In the genomic region with DNA sequence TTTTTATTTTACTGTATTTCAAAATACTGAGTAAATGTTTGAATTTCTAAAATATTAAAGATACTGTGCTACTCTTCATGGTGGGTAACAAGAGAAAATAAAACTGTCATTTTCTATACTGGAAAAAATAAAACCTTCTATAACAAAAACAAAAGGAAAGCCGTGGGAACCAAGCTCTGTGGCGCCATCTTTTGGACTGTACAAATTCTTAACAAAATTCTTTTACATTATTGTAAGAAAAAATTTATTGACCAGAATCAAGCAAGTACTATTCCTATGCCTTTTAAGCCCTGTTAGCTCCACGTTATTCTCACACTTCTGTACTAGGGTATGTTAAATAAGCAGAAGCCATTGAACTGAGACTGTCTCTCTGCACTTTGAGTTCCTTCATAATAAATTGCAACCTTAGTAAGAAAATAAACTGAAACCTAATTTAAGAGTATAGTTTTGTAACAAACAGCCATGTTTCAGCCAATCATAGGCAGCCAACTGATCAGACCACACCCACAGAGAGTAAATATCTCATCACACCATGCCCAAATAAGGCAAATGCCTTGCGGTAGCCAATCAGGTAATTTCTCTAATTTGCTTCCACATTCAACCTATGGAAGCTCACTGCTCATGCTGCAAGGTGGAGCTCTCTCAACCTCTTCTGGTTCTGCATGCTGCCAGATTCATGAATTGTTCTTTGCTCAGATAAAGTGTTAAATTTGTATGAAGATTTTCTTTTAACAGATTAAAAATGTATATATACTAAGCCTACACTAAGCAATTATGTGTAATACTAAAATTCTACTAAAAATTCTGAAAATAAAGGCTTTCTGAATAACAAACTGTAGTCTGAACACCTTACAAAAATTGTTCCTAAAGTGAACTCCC, we compare ENCODE assay signal across 8 cellular contexts. TPM values are rescaled to one million over a fixed set of nuclear protein-coding genes. Genes with fewer than 3 reads are reported as not detected.
DNase-seq lines count a peak whose midpoint lies in the region; ATAC-seq and TF ChIP-seq lines count a peak whose summit lies in the region.

No MANE protein-coding gene starts in this region.

- POLR2A ChIA-PET in activated CD8-positive, alpha-beta T cell treated with anti-CD3 and anti-CD28 coated beads, Interleukin-2, amount 10 ng/mL, durations not matched to agents 7 days and 5 days (lab: Charles Lee), result interaction anchor here (0.6 kb wide), 1 partner anchor 13 kb away, joined by 3 read pairs; no protein-coding TSS in a partner anchor

- no peak overlapping the region for H3K4me3 ChIP-seq in cardiac muscle cell
- no peak overlapping the region for H3K4me3 ChIP-seq in right atrium auricular region
- peak overlapping the region; percentile 35; the same call in 1 of the 2 replicates for H3K4me3 ChIP-seq in MM.1S (ENCODE audit: low read length)

- no peaks in the 10 kb centered on the region for H3K9me2 ChIP-seq in MM.1S (replicated peaks; ENCODE audit: insufficient read depth, low read length)

- H2AFZ ChIP-seq in MM.1S (ENCODE audit: low read length), result peak overlapping the region; percentile 51

- peak overlapping the region; percentile 44 for H3K4me2 ChIP-seq in MM.1S (ENCODE audit: low read depth, low read length)

- DNase-seq in cardiac muscle cell (ENCODE audit: low read depth in 1 of 2, low spot score in 1 of 2) (peak; percentile 33 to 70), right atrium auricular region (ENCODE audit: low spot score) (no peak), MM.1S (peak; percentile 76), iris pigment epithelial cell (ENCODE audit: low read depth) (peak; percentile 61)
- DNase-seq in activated CD8-positive, alpha-beta T cell treated with anti-CD3 and anti-CD28 coated beads, Interleukin-2, amount 10 ng/mL, durations not matched to agents 7 days and 5 days, result peak; percentile 32
- DNase-seq in activated effector memory CD4-positive, alpha-beta T cell treated with Interleukin-2 at 50 U/mL for 16 hours, result no peak

- peaks cover 3% of the 10 kb centered on the region for H3K4me1 Mint-ChIP-seq in activated CD8-positive, alpha-beta T cell treated with anti-CD3 and anti-CD28 coated beads, Interleukin-2, amount 10 ng/mL, durations not matched to agents 7 days and 5 days (ENCODE audit: low read depth)

- H3K36me3 ChIP-seq in cardiac muscle cell, result no peaks in the 10 kb centered on the region
- no peaks in the 10 kb centered on the region for H3K36me3 ChIP-seq in right atrium auricular region
- H3K36me3 ChIP-seq in MM.1S (replicated peaks; ENCODE audit: insufficient read depth, low read length), result no peaks in the 10 kb centered on the region

- H3K9me3 Mint-ChIP-seq in activated CD8-positive, alpha-beta T cell treated with anti-CD3 and anti-CD28 coated beads, Interleukin-2, amount 10 ng/mL, durations not matched to agents 7 days and 5 days (ENCODE audit: insufficient read depth), result no peaks in the 10 kb centered on the region

- TF ChIP-seq CTCF in cardiac muscle cell (IDR thresholded peaks at IDR 0.05; ENCODE audit: low read depth, low read length) (peak; percentile 58), right atrium auricular region (IDR thresholded peaks at IDR 0.05) (peak in 1 of 2 donors; percentile 64), MM.1S (IDR thresholded peaks at IDR 0.05; ENCODE audit: low read length) (peak; percentile 47)

- H3K27me3 Mint-ChIP-seq in activated CD8-positive, alpha-beta T cell treated with anti-CD3 and anti-CD28 coated beads, Interleukin-2, amount 10 ng/mL, durations not matched to agents 7 days and 5 days (ENCODE audit: low read depth), result no peaks in the 10 kb centered on the region

- no peaks in the 10 kb centered on the region for H3K9me3 ChIP-seq in cardiac muscle cell (ENCODE audit: low read depth)
- H3K9me3 ChIP-seq in right atrium auricular region, result no peaks in the 10 kb centered on the region
- no peaks in the 10 kb centered on the region for H3K9me3 ChIP-seq in MM.1S (replicated peaks; ENCODE audit: insufficient read depth, low read length)

- H3K36me3 Mint-ChIP-seq in activated CD8-positive, alpha-beta T cell treated with anti-CD3 and anti-CD28 coated beads, Interleukin-2, amount 10 ng/mL, durations not matched to agents 7 days and 5 days (ENCODE audit: low read depth), result no peaks in the 10 kb centered on the region

- no peak overlapping the region for H3K4me3 Mint-ChIP-seq in activated CD8-positive, alpha-beta T cell treated with anti-CD3 and anti-CD28 coated beads, Interleukin-2, amount 10 ng/mL, durations not matched to agents 7 days and 5 days

- no peaks in the 10 kb centered on the region for H4K20me1 ChIP-seq in MM.1S (ENCODE audit: insufficient read depth, low read length)

- H3K9ac ChIP-seq in MM.1S (ENCODE audit: low read length), result no peak overlapping the region

- H3F3A ChIP-seq in MM.1S (ENCODE audit: insufficient read depth, low read length), result 0 out of 2 replicates have a peak, but pooled peaks cover 4% of the 10 kb centered on the region

- H3K27ac Mint-ChIP-seq in activated CD8-positive, alpha-beta T cell treated with anti-CD3 and anti-CD28 coated beads, Interleukin-2, amount 10 ng/mL, durations not matched to agents 7 days and 5 days, result no peak overlapping the region

- CTCF ChIA-PET in activated CD8-positive, alpha-beta T cell treated with anti-CD3 and anti-CD28 coated beads, Interleukin-2, amount 10 ng/mL, durations not matched to agents 7 days and 5 days (lab: Charles Lee), result interaction anchor here (0.7 to 2.4 kb wide), 10 partner anchors 11 to 458 kb away, joined by 3 to 10 read pairs (median 3); no protein-coding TSS in a partner anchor

- ATAC-seq in activated CD8-positive, alpha-beta T cell treated with anti-CD3 and anti-CD28 coated beads, Interleukin-2, amount 10 ng/mL, durations not matched to agents 7 days and 5 days, result peak; percentile 55
- ATAC-seq in HG02981 (IDR thresholded peaks at IDR 0.05; ENCODE audit: unreplicated experiment) (no peak), GM21619 (IDR thresholded peaks at IDR 0.05; ENCODE audit: unreplicated experiment) (no peak)

- H3K79me2 ChIP-seq in MM.1S (ENCODE audit: low read length), result no peaks in the 10 kb centered on the region

- H3K4me1 ChIP-seq in cardiac muscle cell (ENCODE audit: low read depth) (no peaks in the 10 kb centered on the region), right atrium auricular region (no peaks in the 10 kb centered on the region), MM.1S (ENCODE audit: low read length) (peaks cover 11% of the 10 kb centered on the region; the same call in 1 of the 2 replicates)

- H3K27ac ChIP-seq in cardiac muscle cell (no peak overlapping the region), right atrium auricular region (no peak overlapping the region), MM.1S (ENCODE audit: low read length) (peak overlapping the region; percentile 39; the same call in 1 of the 2 replicates)

- H3K27me3 ChIP-seq in cardiac muscle cell, result no peaks in the 10 kb centered on the region
- no peaks in the 10 kb centered on the region for H3K27me3 ChIP-seq in right atrium auricular region
- H3K27me3 ChIP-seq in MM.1S (replicated peaks; ENCODE audit: insufficient read depth, low read length), result no peaks in the 10 kb centered on the region

RNA-seq across cellular contexts. Expression of a gene that starts 42.2 kb away (rescaled TPM):
- total RNA-seq in cardiac muscle cell, result 15.4 and 15.9 TPM in 2 replicates
- 66.7 and 70.0 TPM in 2 replicates for polyA plus RNA-seq in cardiac muscle cell
- 10 to 100 TPM; 11.9 to 17.6 TPM for total RNA-seq in right atrium auricular region
- total RNA-seq in activated CD8-positive, alpha-beta T cell treated with anti-CD3 and anti-CD28 coated beads, Interleukin-2, amount 10 ng/mL, durations not matched to agents 7 days and 5 days, result 10 to 100 TPM; 13.5 to 13.7 TPM

Comparison
In these comparisons a context has a peak if more than half of its experiments do, and no peak if none do; other contexts are left out.
1. DNase-seq: peak in cardiac muscle cell (2 of 2), MM.1S (single experiment), activated CD8-positive, alpha-beta T cell treated with anti-CD3 and anti-CD28 coated beads, Interleukin-2, amount 10 ng/mL, durations not matched to agents 7 days and 5 days (single experiment) and iris pigment epithelial cell (single experiment); none in right atrium auricular region (single experiment) and activated effector memory CD4-positive, alpha-beta T cell treated with Interleukin-2 at 50 U/mL for 16 hours (single experiment).